In genomic region chr2:74596584-74596983, GRCh38 we compare ENCODE assay signal across 29 cellular contexts. TPM values are rescaled to one million over a fixed set of nuclear protein-coding genes. Genes with fewer than 3 reads are reported as not detected.
"Had no signal": no experiment of that assay in that cellular context is flagged by ENCODE, and none has a peak within 500 bp of the region (broad histone marks: within the 10 kb centered on the region; RNA-seq: fewer than 3 reads in every experiment).

No MANE protein-coding gene starts in this region.

- H3K9me3 ChIP-seq: ascending aorta, MG63, SJSA1 had no signal

- H3K27ac ChIP-seq: ascending aorta, cardiac muscle cell, SJSA1 had no signal

- DNase-seq: activated CD4-positive, alpha-beta memory T cell treated with anti-CD3 and anti-CD28 coated beads, Interleukin-2, amount 10 ng/mL, durations not matched to agents 7 days and 5 days; activated CD4-positive, alpha-beta T cell treated with anti-CD3 and anti-CD28 coated beads for 1 hour; activated CD4-positive, alpha-beta T cell treated with anti-CD3 and anti-CD28 coated beads for 48 hours; activated CD4-positive, CD25-positive, alpha-beta regulatory T cell; activated gamma-delta T cell; activated naive CD4-positive, alpha-beta T cell treated with Interleukin-2 at 50 U/mL for 16 hours; activated naive CD8-positive, alpha-beta T cell treated with anti-CD3 and anti-CD28 coated beads, Interleukin-2, amount 10 ng/mL, durations not matched to agents 7 days and 5 days; activated T-cell treated with anti-CD3 and anti-CD28 coated beads, Interleukin-2, amount 50 U/mL, for 24 hours; amygdala; Kasumi-1; KG1; MG63; NCI-H1048; NCI-H1105 treated with DMSO at 0.1 percent for 48 hours; NCI-H1436; NCI-H1694; NCI-H2081 treated with DMSO at 0.1 percent for 48 hours; NCI-H345; NCI-H524 treated with DMSO at 0.1 percent for 48 hours; RPMI8226; SHP77 treated with DMSO at 0.1 percent for 48 hours; T-helper 1 cell; T-helper 2 cell; T-helper 9 cell; WERI-Rb-1 had no signal

- H3K4me3 ChIP-seq: ascending aorta, cardiac muscle cell, MG63, SJSA1 had no signal

- H3K4me1 ChIP-seq: ascending aorta, SJSA1 had no signal

- ATAC-seq: Panc1 had no signal

RNA-seq across cellular contexts. Expression of gene M1AP, which starts 51.5 kb away (rescaled TPM):
- polyA plus RNA-seq: cardiac muscle cell had no signal
